ENCODE assay signal across 15 cellular contexts in genomic region chr7:155209920-155210319, GRCh38.
DNase-seq lines count a peak whose midpoint lies in the region; ATAC-seq and TF ChIP-seq lines count a peak whose summit lies in the region.
"Had no signal": no experiment of that assay in that cellular context is flagged by ENCODE, and none has a peak within 500 bp of the region (broad histone marks: within the 10 kb centered on the region; RNA-seq: fewer than 3 reads in every experiment).

No MANE protein-coding gene starts in this region.

- H3K27ac Mint-ChIP-seq in activated naive CD4-positive, alpha-beta T cell treated with anti-CD3 and anti-CD28 coated beads, Interleukin-2, amount 10 ng/mL, durations not matched to agents 7 days and 5 days = no peak overlapping the region
- H3K27ac Mint-ChIP-seq in activated naive CD4-positive, alpha-beta T cell treated with anti-CD3 and anti-CD28 coated beads for 36 hours = no peak overlapping the region
- no peak overlapping the region for H3K27ac Mint-ChIP-seq in activated CD8-positive, alpha-beta T cell treated with anti-CD3 and anti-CD28 coated beads, Interleukin-2, amount 10 ng/mL, durations not matched to agents 7 days and 5 days
- H3K27ac Mint-ChIP-seq in naive thymus-derived CD8-positive, alpha-beta T cell = no peak overlapping the region

- peaks cover 19% of the 10 kb centered on the region for H3K4me1 Mint-ChIP-seq in activated naive CD4-positive, alpha-beta T cell treated with anti-CD3 and anti-CD28 coated beads, Interleukin-2, amount 10 ng/mL, durations not matched to agents 7 days and 5 days
- peaks cover 36% of the 10 kb centered on the region for H3K4me1 Mint-ChIP-seq in activated naive CD4-positive, alpha-beta T cell treated with anti-CD3 and anti-CD28 coated beads for 36 hours (ENCODE audit: low read depth)
- H3K4me1 Mint-ChIP-seq in activated CD8-positive, alpha-beta T cell treated with anti-CD3 and anti-CD28 coated beads, Interleukin-2, amount 10 ng/mL, durations not matched to agents 7 days and 5 days (ENCODE audit: low read depth) = peaks cover 29% of the 10 kb centered on the region
- H3K4me1 Mint-ChIP-seq in naive thymus-derived CD8-positive, alpha-beta T cell = peaks cover 14 to 20% (median 19%) of the 10 kb centered on the region in 4 donors

- CTCF ChIA-PET in activated naive CD4-positive, alpha-beta T cell treated with anti-CD3 and anti-CD28 coated beads, Interleukin-2, amount 10 ng/mL, durations not matched to agents 7 days and 5 days (lab: Charles Lee) = no interaction called here
- CTCF ChIA-PET in activated naive CD4-positive, alpha-beta T cell treated with anti-CD3 and anti-CD28 coated beads for 36 hours (lab: Charles Lee) = no interaction called here
- CTCF ChIA-PET in activated CD8-positive, alpha-beta T cell treated with anti-CD3 and anti-CD28 coated beads, Interleukin-2, amount 10 ng/mL, durations not matched to agents 7 days and 5 days (lab: Charles Lee) = interaction anchor here (1.0 kb wide), 1 partner anchor 282 kb away, joined by 3 read pairs; no protein-coding TSS in a partner anchor

- H3K27ac ChIP-seq in gastroesophageal sphincter (peak overlapping the region in 3 of 4 donors; percentile 24 to 55 (median 51)), subcutaneous abdominal adipose tissue (ENCODE audit: low read depth, low read length) (peak overlapping the region; percentile 76)
- H3K27ac ChIP-seq: SJCRH30 had no signal

- H3K36me3 ChIP-seq in gastroesophageal sphincter (no peaks in the 10 kb centered on the region), subcutaneous abdominal adipose tissue (ENCODE audit: control insufficient read depth in 5 of 5, insufficient read depth in 5 of 5, low read length in 5 of 5) (no peaks in the 10 kb centered on the region)
- H3K36me3 ChIP-seq: SJCRH30 had no signal

- no peak for TF ChIP-seq EP300 in gastroesophageal sphincter (IDR thresholded peaks at IDR 0.05)

- peaks cover 3% of the 10 kb centered on the region for H3K36me3 Mint-ChIP-seq in activated naive CD4-positive, alpha-beta T cell treated with anti-CD3 and anti-CD28 coated beads, Interleukin-2, amount 10 ng/mL, durations not matched to agents 7 days and 5 days
- H3K36me3 Mint-ChIP-seq in activated naive CD4-positive, alpha-beta T cell treated with anti-CD3 and anti-CD28 coated beads for 36 hours (ENCODE audit: low read depth) = no peaks in the 10 kb centered on the region
- H3K36me3 Mint-ChIP-seq in activated CD8-positive, alpha-beta T cell treated with anti-CD3 and anti-CD28 coated beads, Interleukin-2, amount 10 ng/mL, durations not matched to agents 7 days and 5 days (ENCODE audit: low read depth) = peaks cover 7% of the 10 kb centered on the region
- H3K36me3 Mint-ChIP-seq in naive thymus-derived CD8-positive, alpha-beta T cell = no peaks in the 10 kb centered on the region

- H3K9me3 ChIP-seq in gastroesophageal sphincter = no peaks in the 10 kb centered on the region
- peaks cover 0 to 2% (median 0%) of the 10 kb centered on the region in 5 donors for H3K9me3 ChIP-seq in subcutaneous abdominal adipose tissue (ENCODE audit: control insufficient read depth in 5 of 5, low read length in 5 of 5)
- H3K9me3 ChIP-seq: SJCRH30 had no signal

- no peak overlapping the region for H3K4me3 Mint-ChIP-seq in activated naive CD4-positive, alpha-beta T cell treated with anti-CD3 and anti-CD28 coated beads, Interleukin-2, amount 10 ng/mL, durations not matched to agents 7 days and 5 days
- H3K4me3 Mint-ChIP-seq in activated naive CD4-positive, alpha-beta T cell treated with anti-CD3 and anti-CD28 coated beads for 36 hours = no peak overlapping the region
- no peak overlapping the region for H3K4me3 Mint-ChIP-seq in activated CD8-positive, alpha-beta T cell treated with anti-CD3 and anti-CD28 coated beads, Interleukin-2, amount 10 ng/mL, durations not matched to agents 7 days and 5 days
- no peak overlapping the region for H3K4me3 Mint-ChIP-seq in naive thymus-derived CD8-positive, alpha-beta T cell
- H3K4me3 Mint-ChIP-seq: CD4-positive, alpha-beta memory T cell had no signal

- H3K4me3 ChIP-seq in gastroesophageal sphincter (no peak overlapping the region), subcutaneous abdominal adipose tissue (ENCODE audit: low read depth in 1 of 5, low read length in 5 of 5) (peak overlapping the region in 1 of 5 donors; percentile 6)
- H3K4me3 ChIP-seq: SJCRH30 had no signal

- no peak for TF ChIP-seq POLR2A in gastroesophageal sphincter (IDR thresholded peaks at IDR 0.05)

- ATAC-seq in activated CD8-positive, alpha-beta T cell treated with anti-CD3 and anti-CD28 coated beads, Interleukin-2, amount 10 ng/mL, durations not matched to agents 7 days and 5 days = no peak
- no peak for ATAC-seq in gastroesophageal sphincter
- ATAC-seq in naive thymus-derived CD8-positive, alpha-beta T cell = no peak
- no peak for ATAC-seq in HG03520 (IDR thresholded peaks at IDR 0.05; ENCODE audit: unreplicated experiment)

- no peak for TF ChIP-seq CTCF in gastroesophageal sphincter (IDR thresholded peaks at IDR 0.05)

- no peak overlapping the region for H3K9ac ChIP-seq in subcutaneous abdominal adipose tissue (ENCODE audit: low read length in 5 of 5)

- DNase-seq in activated naive CD4-positive, alpha-beta T cell treated with anti-CD3 and anti-CD28 coated beads, Interleukin-2, amount 10 ng/mL, durations not matched to agents 7 days and 5 days = peak; percentile 37
- DNase-seq in activated naive CD4-positive, alpha-beta T cell treated with anti-CD3 and anti-CD28 coated beads for 36 hours = no peak
- DNase-seq in activated CD8-positive, alpha-beta T cell treated with anti-CD3 and anti-CD28 coated beads, Interleukin-2, amount 10 ng/mL, durations not matched to agents 7 days and 5 days = peak; percentile 32
- no peak for DNase-seq in naive thymus-derived CD8-positive, alpha-beta T cell
- no peak for DNase-seq in NCI-H1092 treated with DMSO at 0.1 percent for 48 hours (lab: John Stamatoyannopoulos, UW)
- DNase-seq: CD4-positive, alpha-beta memory T cell; DMS79; GOT3; Kasumi-1; NCI-H187; NCI-H446; SJCRH30 had no signal

- intact Hi-C loops in activated naive CD4-positive, alpha-beta T cell treated with anti-CD3 and anti-CD28 coated beads for 36 hours (cut with micrococcal nuclease) = loop anchor here (5.0 to 10.0 kb wide), 3 partner anchors 435 to 787 kb away; partner anchors contain the start of gene RBM33

- 57% methylated on average over 8 of the region's 11 CpGs; no CpG with 5 or more reads in 1 of the 2 donors for WGBS in gastroesophageal sphincter (ENCODE audit: low coverage in 1 of 2), 2 donors

- H3K27me3 Mint-ChIP-seq in activated naive CD4-positive, alpha-beta T cell treated with anti-CD3 and anti-CD28 coated beads, Interleukin-2, amount 10 ng/mL, durations not matched to agents 7 days and 5 days = peaks cover 28% of the 10 kb centered on the region
- H3K27me3 Mint-ChIP-seq in activated naive CD4-positive, alpha-beta T cell treated with anti-CD3 and anti-CD28 coated beads for 36 hours (ENCODE audit: low read depth) = peaks cover 3% of the 10 kb centered on the region
- peaks cover 3% of the 10 kb centered on the region for H3K27me3 Mint-ChIP-seq in activated CD8-positive, alpha-beta T cell treated with anti-CD3 and anti-CD28 coated beads, Interleukin-2, amount 10 ng/mL, durations not matched to agents 7 days and 5 days (ENCODE audit: low read depth)
- H3K27me3 Mint-ChIP-seq in naive thymus-derived CD8-positive, alpha-beta T cell = peaks cover 0 to 22% (median 2%) of the 10 kb centered on the region in 5 donors

- POLR2A ChIA-PET in activated CD8-positive, alpha-beta T cell treated with anti-CD3 and anti-CD28 coated beads, Interleukin-2, amount 10 ng/mL, durations not matched to agents 7 days and 5 days (lab: Charles Lee) = no interaction called here
- POLR2A ChIA-PET in naive thymus-derived CD8-positive, alpha-beta T cell (lab: Charles Lee) = no interaction called here

- H3K27me3 ChIP-seq in gastroesophageal sphincter (peaks cover 58% of the 10 kb centered on the region), subcutaneous abdominal adipose tissue (ENCODE audit: control insufficient read depth in 5 of 5, insufficient read depth in 4 of 5, low read length in 5 of 5) (peaks cover 0 to 14% (median 0%) of the 10 kb centered on the region in 5 donors)
- H3K27me3 ChIP-seq: SJCRH30 had no signal

- H3K9me3 Mint-ChIP-seq in activated naive CD4-positive, alpha-beta T cell treated with anti-CD3 and anti-CD28 coated beads, Interleukin-2, amount 10 ng/mL, durations not matched to agents 7 days and 5 days = peaks cover 11% of the 10 kb centered on the region
- H3K9me3 Mint-ChIP-seq in activated naive CD4-positive, alpha-beta T cell treated with anti-CD3 and anti-CD28 coated beads for 36 hours = peaks cover 4% of the 10 kb centered on the region
- no peaks in the 10 kb centered on the region for H3K9me3 Mint-ChIP-seq in activated CD8-positive, alpha-beta T cell treated with anti-CD3 and anti-CD28 coated beads, Interleukin-2, amount 10 ng/mL, durations not matched to agents 7 days and 5 days (ENCODE audit: insufficient read depth)
- peaks cover 0 to 4% (median 0%) of the 10 kb centered on the region in 9 donors for H3K9me3 Mint-ChIP-seq in naive thymus-derived CD8-positive, alpha-beta T cell

- H3K4me1 ChIP-seq in gastroesophageal sphincter (peaks cover 0 to 10% (median 0%) of the 10 kb centered on the region in 3 donors), subcutaneous abdominal adipose tissue (ENCODE audit: control insufficient read depth in 5 of 5, insufficient read depth in 5 of 5, low read length in 5 of 5) (peaks cover 12 to 50% (median 34%) of the 10 kb centered on the region in 5 donors)

Comparison
In these comparisons a context has a peak if more than half of its experiments do, and no peak if none do; other contexts are left out.
1. DNase-seq: peak in activated naive CD4-positive, alpha-beta T cell treated with anti-CD3 and anti-CD28 coated beads, Interleukin-2, amount 10 ng/mL, durations not matched to agents 7 days and 5 days (single experiment) and activated CD8-positive, alpha-beta T cell treated with anti-CD3 and anti-CD28 coated beads, Interleukin-2, amount 10 ng/mL, durations not matched to agents 7 days and 5 days (single experiment); none in activated naive CD4-positive, alpha-beta T cell treated with anti-CD3 and anti-CD28 coated beads for 36 hours (single experiment), naive thymus-derived CD8-positive, alpha-beta T cell (0 of 10) and NCI-H1092 treated with DMSO at 0.1 percent for 48 hours (single experiment).